In the genomic region with DNA sequence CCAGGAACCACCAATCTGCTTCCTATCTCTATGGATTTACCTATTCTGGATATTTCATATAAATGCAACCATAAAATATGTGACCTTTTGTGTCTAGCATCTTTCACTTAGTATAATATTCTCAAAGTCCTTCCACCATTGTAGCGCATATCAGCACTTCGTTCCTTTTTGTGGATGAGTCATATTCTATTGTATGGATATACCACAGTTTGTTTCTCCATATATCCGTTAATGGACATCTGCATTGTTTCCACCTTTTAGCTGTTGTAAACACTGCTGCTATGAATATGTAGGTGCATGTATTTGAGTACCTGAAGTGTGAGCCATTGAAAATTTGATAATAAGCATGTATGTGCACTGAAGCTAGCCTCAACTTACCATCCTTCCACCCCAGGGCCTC, we compare ENCODE assay signal across 10 cellular contexts.
"Had no signal": no experiment of that assay in that cellular context is flagged by ENCODE, and none has a peak within 500 bp of the region (broad histone marks: within the 10 kb centered on the region; RNA-seq: fewer than 3 reads in every experiment).

No MANE protein-coding gene starts in this region.

- H3K9me3 ChIP-seq: HAP-1 had no signal

- H3K4me1 ChIP-seq: HAP-1 had no signal

- H2AFZ ChIP-seq: GM23248, GM23338 had no signal

- H3K9ac ChIP-seq: GM23248 had no signal

- ATAC-seq: GM23338, HCT116 had no signal

- H3K4me2 ChIP-seq: GM23338 had no signal

- FAIRE-seq: H1 had no signal

- DNase-seq: GM23248, GOT3, H7, H9, HCEC 1CT, HFFc6 had no signal

- H3K36me3 ChIP-seq: HAP-1 had no signal

- H3K27ac Mint-ChIP-seq: GM23338, H9, HFFc6 had no signal

- H3K9me3 Mint-ChIP-seq: GM23338, H9, HFFc6 had no signal

- H3K4me1 Mint-ChIP-seq: GM23338, H9 had no signal

- H3K27ac ChIP-seq: GM23248 had no signal

- H3K4me3 ChIP-seq: GM23248, GM23338, HAP-1 had no signal

- H3K4me3 Mint-ChIP-seq: GM23338, H9, HFFc6 had no signal
